Comparison of ENCODE assay signal across 1 cellular context in the genomic region with DNA sequence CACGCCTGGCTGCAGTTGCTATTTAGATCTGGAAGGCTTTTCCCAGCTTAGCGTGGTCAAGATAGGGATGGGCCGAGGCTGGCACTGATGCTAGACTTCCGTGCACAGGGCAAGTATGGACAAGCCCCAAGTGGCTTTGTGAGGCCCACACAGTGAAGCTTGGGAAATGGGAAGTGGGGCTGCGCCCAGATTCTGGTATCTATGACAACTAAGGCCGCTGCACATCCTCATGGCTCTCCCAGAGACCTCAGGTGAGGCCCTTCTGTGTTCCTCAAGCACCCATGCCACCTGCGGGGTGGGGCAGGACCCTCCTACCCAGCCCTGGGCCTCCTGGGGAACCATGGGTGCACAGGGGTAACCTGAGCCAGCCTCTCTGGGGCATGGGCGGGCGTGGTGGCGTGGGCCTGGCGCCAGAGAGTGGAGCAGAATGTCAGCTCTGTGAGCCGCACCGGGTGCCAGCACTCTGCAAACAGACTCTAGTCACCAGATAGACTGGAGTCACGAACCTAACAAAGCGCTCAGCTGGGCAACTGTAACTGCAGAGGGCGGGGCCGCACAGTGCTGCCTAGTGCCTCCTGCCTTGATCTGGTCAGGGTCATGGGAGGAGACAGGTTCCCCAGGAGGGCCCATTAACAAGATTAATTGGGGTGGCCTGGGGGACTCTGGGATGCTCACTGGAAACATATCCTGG.
TF ChIP-seq lines count a peak whose summit lies in the region.

No MANE protein-coding gene starts in this region.

TF ChIP-seq in HEK293, 187 proteins besides CTCF, POLR2A, EP300 and RAD21 (continued from another document):
- TF ChIP-seq ZNF202 (tag by site-specific recombination; IDR thresholded peaks at IDR 0.05; ENCODE audit: borderline replicate concordance) (no peak), ZNF707 (tag by site-specific recombination; IDR thresholded peaks at IDR 0.05) (no peak), EGR2 (tag by site-specific recombination; IDR thresholded peaks at IDR 0.05; ENCODE audit: low read depth) (peak; percentile 85), ZNF561 (tag by site-specific recombination; IDR thresholded peaks at IDR 0.05; ENCODE audit: borderline replicate concordance) (peak; percentile 33; the same call in 1 of the 2 replicates), ZNF175 (tag by site-specific recombination; IDR thresholded peaks at IDR 0.05) (no peak), GLI4 (tag by site-specific recombination; IDR thresholded peaks at IDR 0.05) (no peak), ZNF560 (tag by site-specific recombination; IDR thresholded peaks at IDR 0.05; ENCODE audit: borderline replicate concordance) (no peak), ZNF701 (tag by site-specific recombination; IDR thresholded peaks at IDR 0.05) (no peak), ZNF10 (tag by site-specific recombination; IDR thresholded peaks at IDR 0.05) (no peak), ZNF621 (tag by site-specific recombination; IDR thresholded peaks at IDR 0.05) (no peak)
- TF ChIP-seq, protein P1, sequence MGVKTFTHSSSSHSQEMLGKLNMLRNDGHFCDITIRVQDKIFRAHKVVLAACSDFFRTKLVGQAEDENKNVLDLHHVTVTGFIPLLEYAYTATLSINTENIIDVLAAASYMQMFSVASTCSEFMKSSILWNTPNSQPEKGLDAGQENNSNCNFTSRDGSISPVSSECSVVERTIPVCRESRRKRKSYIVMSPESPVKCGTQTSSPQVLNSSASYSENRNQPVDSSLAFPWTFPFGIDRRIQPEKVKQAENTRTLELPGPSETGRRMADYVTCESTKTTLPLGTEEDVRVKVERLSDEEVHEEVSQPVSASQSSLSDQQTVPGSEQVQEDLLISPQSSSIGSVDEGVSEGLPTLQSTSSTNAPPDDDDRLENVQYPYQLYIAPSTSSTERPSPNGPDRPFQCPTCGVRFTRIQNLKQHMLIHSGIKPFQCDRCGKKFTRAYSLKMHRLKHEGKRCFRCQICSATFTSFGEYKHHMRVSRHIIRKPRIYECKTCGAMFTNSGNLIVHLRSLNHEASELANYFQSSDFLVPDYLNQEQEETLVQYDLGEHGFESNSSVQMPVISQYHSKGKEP (tag by site-specific recombination; IDR thresholded peaks at IDR 0.05) = 0 out of 2 replicates have a peak, but pooled peaks have one; percentile 3
- TF ChIP-seq, protein P2, sequence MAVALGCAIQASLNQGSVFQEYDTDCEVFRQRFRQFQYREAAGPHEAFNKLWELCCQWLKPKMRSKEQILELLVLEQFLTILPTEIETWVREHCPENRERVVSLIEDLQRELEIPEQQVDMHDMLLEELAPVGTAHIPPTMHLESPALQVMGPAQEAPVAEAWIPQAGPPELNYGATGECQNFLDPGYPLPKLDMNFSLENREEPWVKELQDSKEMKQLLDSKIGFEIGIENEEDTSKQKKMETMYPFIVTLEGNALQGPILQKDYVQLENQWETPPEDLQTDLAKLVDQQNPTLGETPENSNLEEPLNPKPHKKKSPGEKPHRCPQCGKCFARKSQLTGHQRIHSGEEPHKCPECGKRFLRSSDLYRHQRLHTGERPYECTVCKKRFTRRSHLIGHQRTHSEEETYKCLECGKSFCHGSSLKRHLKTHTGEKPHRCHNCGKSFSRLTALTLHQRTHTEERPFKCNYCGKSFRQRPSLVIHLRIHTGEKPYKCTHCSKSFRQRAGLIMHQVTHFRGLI (tag by site-specific recombination; IDR thresholded peaks at IDR 0.05) = peak; percentile 32; the same call in 1 of the 2 replicates
- TF ChIP-seq, protein P3, sequence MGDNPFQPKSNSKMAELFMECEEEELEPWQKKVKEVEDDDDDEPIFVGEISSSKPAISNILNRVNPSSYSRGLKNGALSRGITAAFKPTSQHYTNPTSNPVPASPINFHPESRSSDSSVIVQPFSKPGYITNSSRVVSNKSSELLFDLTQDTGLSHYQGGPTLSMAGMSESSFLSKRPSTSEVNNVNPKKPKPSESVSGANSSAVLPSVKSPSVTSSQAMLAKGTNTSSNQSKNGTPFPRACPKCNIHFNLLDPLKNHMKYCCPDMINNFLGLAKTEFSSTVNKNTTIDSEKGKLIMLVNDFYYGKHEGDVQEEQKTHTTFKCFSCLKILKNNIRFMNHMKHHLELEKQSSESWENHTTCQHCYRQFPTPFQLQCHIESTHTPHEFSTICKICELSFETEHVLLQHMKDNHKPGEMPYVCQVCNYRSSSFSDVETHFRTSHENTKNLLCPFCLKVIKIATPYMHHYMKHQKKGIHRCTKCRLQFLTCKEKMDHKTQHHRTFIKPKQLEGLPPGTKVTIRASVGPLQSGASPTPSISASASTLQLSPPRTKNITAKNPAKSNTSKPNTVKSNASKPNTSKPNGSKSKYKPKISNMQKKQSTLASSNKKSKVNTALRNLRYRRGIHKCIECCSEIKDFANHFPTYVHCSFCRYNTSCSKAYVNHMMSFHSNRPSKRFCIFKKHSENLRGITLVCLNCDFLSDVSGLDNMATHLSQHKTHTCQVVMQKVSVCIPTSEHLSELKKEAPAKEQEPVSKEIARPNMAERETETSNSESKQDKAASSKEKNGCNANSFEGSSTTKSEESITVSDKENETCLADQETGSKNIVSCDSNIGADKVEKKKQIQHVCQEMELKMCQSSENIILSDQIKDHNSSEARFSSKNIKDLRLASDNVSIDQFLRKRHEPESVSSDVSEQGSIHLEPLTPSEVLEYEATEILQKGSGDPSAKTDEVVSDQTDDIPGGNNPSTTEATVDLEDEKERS (tag by site-specific recombination; IDR thresholded peaks at IDR 0.05) = no peak
